Comparison of ENCODE assay signal across 11 cellular contexts in genomic region chr10:46546591-46547330, GRCh38. TPM values are rescaled to one million over a fixed set of nuclear protein-coding genes. Genes with fewer than 3 reads are reported as not detected.
DNase-seq lines count a peak whose midpoint lies in the region; ATAC-seq lines count a peak whose summit lies in the region.
"Had no signal": no experiment of that assay in that cellular context is flagged by ENCODE, and none has a peak within 500 bp of the region (broad histone marks: within the 10 kb centered on the region; RNA-seq: fewer than 3 reads in every experiment).

No MANE protein-coding gene starts in this region.

- H3K27ac ChIP-seq in stomach smooth muscle (ENCODE audit: low read length) = peak overlapping the region; percentile 11
- H3K27ac ChIP-seq: SJSA1 had no signal

- H3K36me3 Mint-ChIP-seq in activated T-cell treated with anti-CD3 and anti-CD28 coated beads, Interleukin-2, amount 50 U/mL, for 24 hours (ENCODE audit: low read depth) = no peaks in the 10 kb centered on the region
- H3K36me3 Mint-ChIP-seq in activated CD8-positive, alpha-beta memory T cell treated with anti-CD3 and anti-CD28 coated beads, Interleukin-2, amount 10 ng/mL, durations not matched to agents 7 days and 5 days = no peaks in the 10 kb centered on the region

- H3K4me3 ChIP-seq in stomach smooth muscle (ENCODE audit: low read length in 2 of 2) = no peak overlapping the region
- H3K4me3 ChIP-seq: SJSA1 had no signal

- H3K9me3 ChIP-seq in stomach smooth muscle (ENCODE audit: control insufficient read depth in 2 of 2, low read length in 2 of 2) = no peaks in the 10 kb centered on the region
- H3K9me3 ChIP-seq: SJSA1 had no signal

- H3K27me3 ChIP-seq in stomach smooth muscle (ENCODE audit: control insufficient read depth in 1 of 2, insufficient read depth in 2 of 2, low read length in 2 of 2) = peaks cover 3 to 61% of the 10 kb centered on the region in 2 donors
- H3K27me3 ChIP-seq: SJSA1 had no signal

- intact Hi-C loops in left colon (cut with DNase I, micrococcal nuclease) = no loop called here

- H3K9me3 Mint-ChIP-seq in activated T-cell treated with anti-CD3 and anti-CD28 coated beads, Interleukin-2, amount 50 U/mL, for 24 hours = no peaks in the 10 kb centered on the region
- H3K9me3 Mint-ChIP-seq in activated CD8-positive, alpha-beta memory T cell treated with anti-CD3 and anti-CD28 coated beads, Interleukin-2, amount 10 ng/mL, durations not matched to agents 7 days and 5 days (ENCODE audit: low read depth) = no peaks in the 10 kb centered on the region

- no peaks in the 10 kb centered on the region for H3K36me3 ChIP-seq in stomach smooth muscle (ENCODE audit: control insufficient read depth in 2 of 2, insufficient read depth in 2 of 2, low read length in 2 of 2)

- CTCF ChIA-PET in activated CD8-positive, alpha-beta memory T cell treated with anti-CD3 and anti-CD28 coated beads, Interleukin-2, amount 10 ng/mL, durations not matched to agents 7 days and 5 days (lab: Charles Lee) = no interaction called here

- H3K27me3 Mint-ChIP-seq in activated T-cell treated with anti-CD3 and anti-CD28 coated beads, Interleukin-2, amount 50 U/mL, for 24 hours = peaks cover 25% of the 10 kb centered on the region
- H3K27me3 Mint-ChIP-seq in activated CD8-positive, alpha-beta memory T cell treated with anti-CD3 and anti-CD28 coated beads, Interleukin-2, amount 10 ng/mL, durations not matched to agents 7 days and 5 days = peaks cover 13% of the 10 kb centered on the region

- H3K27ac Mint-ChIP-seq in activated T-cell treated with anti-CD3 and anti-CD28 coated beads, Interleukin-2, amount 50 U/mL, for 24 hours = no peak overlapping the region
- no peak overlapping the region for H3K27ac Mint-ChIP-seq in activated CD8-positive, alpha-beta memory T cell treated with anti-CD3 and anti-CD28 coated beads, Interleukin-2, amount 10 ng/mL, durations not matched to agents 7 days and 5 days

- no peak overlapping the region for H3K9ac ChIP-seq in stomach smooth muscle (ENCODE audit: low read length in 2 of 2)

- H3K4me1 Mint-ChIP-seq in activated T-cell treated with anti-CD3 and anti-CD28 coated beads, Interleukin-2, amount 50 U/mL, for 24 hours (ENCODE audit: low read depth) = no peaks in the 10 kb centered on the region
- H3K4me1 Mint-ChIP-seq in activated CD8-positive, alpha-beta memory T cell treated with anti-CD3 and anti-CD28 coated beads, Interleukin-2, amount 10 ng/mL, durations not matched to agents 7 days and 5 days = no peaks in the 10 kb centered on the region

- no peak for ATAC-seq in activated CD8-positive, alpha-beta memory T cell treated with anti-CD3 and anti-CD28 coated beads, Interleukin-2, amount 10 ng/mL, durations not matched to agents 7 days and 5 days
- ATAC-seq in left colon (no peak), GM21825 (IDR thresholded peaks at IDR 0.05; ENCODE audit: unreplicated experiment) (no peak)

- DNase-seq in activated T-cell treated with anti-CD3 and anti-CD28 coated beads, Interleukin-2, amount 50 U/mL, for 24 hours = peak; percentile 28
- DNase-seq in activated T-cell treated with anti-CD3 and anti-CD28 coated beads, Interleukin-2, amount 50 U/mL, for 1 hour = no peak
- DNase-seq in activated CD8-positive, alpha-beta memory T cell treated with anti-CD3 and anti-CD28 coated beads, Interleukin-2, amount 10 ng/mL, durations not matched to agents 7 days and 5 days = peak; percentile 41
- DNase-seq in left colon = peak; percentile 21 to 27
- no peak for DNase-seq in HT-29 (ENCODE audit: low spot score)
- DNase-seq in NCI-H2107 treated with DMSO at 0.1 percent for 48 hours (lab: John Stamatoyannopoulos, UW; ENCODE audit: unreplicated experiment) = no peak
- DNase-seq: activated CD4-positive, alpha-beta T cell treated with anti-CD3 and anti-CD28 coated beads, Interleukin-2, amount 50 U/mL, for 4 hours; NCI-H187 had no signal

- H3K4me3 Mint-ChIP-seq in activated T-cell treated with anti-CD3 and anti-CD28 coated beads, Interleukin-2, amount 50 U/mL, for 24 hours = no peak overlapping the region
- H3K4me3 Mint-ChIP-seq in activated CD8-positive, alpha-beta memory T cell treated with anti-CD3 and anti-CD28 coated beads, Interleukin-2, amount 10 ng/mL, durations not matched to agents 7 days and 5 days = no peak overlapping the region

- peaks cover 29% of the 10 kb centered on the region for H3K4me1 ChIP-seq in stomach smooth muscle (ENCODE audit: control insufficient read depth, insufficient read depth, low read length)

RNA-seq across cellular contexts. Expression of gene GPRIN2, which starts 9.7 kb away (rescaled TPM):
- not detected for total RNA-seq in activated CD8-positive, alpha-beta memory T cell treated with anti-CD3 and anti-CD28 coated beads, Interleukin-2, amount 10 ng/mL, durations not matched to agents 7 days and 5 days
- total RNA-seq in left colon = 10 to 100 TPM; 35.9 to 56.7 TPM
- 0.70 and 0.89 TPM in 2 replicates for total RNA-seq in HT-29 (2014; rRNA removed; shearing (Covaris generic))

RNA-seq across cellular contexts. Expression of gene SYT15, which starts 32.2 kb away (rescaled TPM):
- 1 to 10 TPM in 1 of 2 experiments, under 1 TPM in 1; 0.33 to 1.5 TPM for total RNA-seq in activated CD8-positive, alpha-beta memory T cell treated with anti-CD3 and anti-CD28 coated beads, Interleukin-2, amount 10 ng/mL, durations not matched to agents 7 days and 5 days
- 1 to 10 TPM; 1.4 to 2.2 TPM for total RNA-seq in left colon
- not detected in 2 replicates for total RNA-seq in HT-29 (2014; rRNA removed; shearing (Covaris generic))

Comparison
In these comparisons a context has a peak if more than half of its experiments do, and no peak if none do; other contexts are left out.
1. DNase-seq: peak in activated T-cell treated with anti-CD3 and anti-CD28 coated beads, Interleukin-2, amount 50 U/mL, for 24 hours (single experiment), activated CD8-positive, alpha-beta memory T cell treated with anti-CD3 and anti-CD28 coated beads, Interleukin-2, amount 10 ng/mL, durations not matched to agents 7 days and 5 days (single experiment) and left colon (2 of 2); none in activated T-cell treated with anti-CD3 and anti-CD28 coated beads, Interleukin-2, amount 50 U/mL, for 1 hour (single experiment), HT-29 (single experiment) and NCI-H2107 treated with DMSO at 0.1 percent for 48 hours (single experiment).
2. RNA of gene GPRIN2, which starts 9.7 kb away (total RNA-seq): 35.9 to 56.7 TPM in left colon; 0.70 to 0.89 TPM in HT-29 and not detected in activated CD8-positive, alpha-beta memory T cell treated with anti-CD3 and anti-CD28 coated beads, Interleukin-2, amount 10 ng/mL, durations not matched to agents 7 days and 5 days; every median in the first group is over 10 times any median in the second.